1 cellular context compared by ENCODE assay signal in genomic region chr1:6261615-6261995, GRCh38.
TF ChIP-seq lines count a peak whose summit lies in the region.

No MANE protein-coding gene starts in this region.

TF ChIP-seq in GM12878, 131 proteins besides CTCF, POLR2A, EP300 and RAD21:
- TF ChIP-seq SP1 (IDR thresholded peaks at IDR 0.05; ENCODE audit: low read depth, low read length) (no peak), NFIC (IDR thresholded peaks at IDR 0.05; ENCODE audit: low read depth, low read length) (no peak), SUPT20H (IDR thresholded peaks at IDR 0.05; ENCODE audit: borderline replicate concordance, control insufficient read depth, low read depth, low read length) (no peak), GABPA (IDR thresholded peaks at IDR 0.05; ENCODE audit: low read depth) (no peak), BACH1 (IDR thresholded peaks at IDR 0.05; ENCODE audit: borderline replicate concordance) (no peak)
TF ChIP-seq in GM12878: peak in this region for 0.
